Comparison of ENCODE assay signal across 15 cellular contexts in genomic region chr2:206456078-206456769, GRCh38. TPM values are rescaled to one million over a fixed set of nuclear protein-coding genes. Genes with fewer than 3 reads are reported as not detected.
DNase-seq lines count a peak whose midpoint lies in the region; ATAC-seq and TF ChIP-seq lines count a peak whose summit lies in the region.
"Had no signal": no experiment of that assay in that cellular context is flagged by ENCODE, and none has a peak within 500 bp of the region (broad histone marks: within the 10 kb centered on the region; RNA-seq: fewer than 3 reads in every experiment).

No MANE protein-coding gene starts in this region.

- WGBS in right cardiac atrium = 60% methylated on average over 5 of the region's 5 CpGs

- H3K4me1 Mint-ChIP-seq in T-helper 17 cell = peaks cover 5% of the 10 kb centered on the region

- H3K9me3 ChIP-seq in right cardiac atrium (ENCODE audit: control insufficient read depth, low read length) (no peaks in the 10 kb centered on the region), T-helper 17 cell (ENCODE audit: control insufficient read depth, low read length, poor library complexity, severe bottlenecking) (no peaks in the 10 kb centered on the region)

- H3K4me3 ChIP-seq in right cardiac atrium (ENCODE audit: low read length) = no peak overlapping the region

- no peak for TF ChIP-seq CTCF in VCaP (conservative IDR thresholded peaks at IDR 0.05)

- DNase-seq in right cardiac atrium (no peak), Right ventricle myocardium superior (no peak), NCI-H526 (lab: John Stamatoyannopoulos, UW) (peak; percentile 60 to 66), T-helper 17 cell (no peak)
- DNase-seq: AML-193; CD4-positive, alpha-beta memory T cell; HCEC 1CT; IMR-90; NCI-H146; NCI-H2081 treated with DMSO at 0.1 percent for 48 hours; NCI-H774; RPMI8226 had no signal

- intact Hi-C loops in right cardiac atrium (cut with DNase I) = no loop called here
- intact Hi-C loops in Right ventricle myocardium superior (cut with DNase I) = no loop called here

- H3K4me3 Mint-ChIP-seq in T-helper 17 cell = no peak overlapping the region
- H3K4me3 Mint-ChIP-seq: CD4-positive, alpha-beta memory T cell had no signal

- no peak for ATAC-seq in right cardiac atrium
- ATAC-seq in Right ventricle myocardium superior (ENCODE audit: poor library complexity) = no peak
- no peak for ATAC-seq in T-helper 17 cell
- no peak for ATAC-seq in GM18520 (IDR thresholded peaks at IDR 0.05; ENCODE audit: unreplicated experiment)
- no peak for ATAC-seq in esophagus mucosa

- peak overlapping the region; percentile 27 for H3K27ac ChIP-seq in right cardiac atrium (ENCODE audit: low read length)
- H3K27ac ChIP-seq in VCaP = peak overlapping the region; percentile 34

- H3K27ac Mint-ChIP-seq in T-helper 17 cell = no peak overlapping the region
- H3K27ac Mint-ChIP-seq: CD4-positive, alpha-beta memory T cell had no signal

- peaks cover 12% of the 10 kb centered on the region for H3K27me3 Mint-ChIP-seq in T-helper 17 cell

- H3K36me3 Mint-ChIP-seq in T-helper 17 cell (ENCODE audit: low read depth) = peaks cover 5% of the 10 kb centered on the region

- H3K4me1 ChIP-seq in right cardiac atrium (ENCODE audit: control insufficient read depth, insufficient read depth, low read length) = peaks cover 6% of the 10 kb centered on the region

- H3K27me3 ChIP-seq in right cardiac atrium (ENCODE audit: control insufficient read depth, insufficient read depth) = no peaks in the 10 kb centered on the region

RNA-seq across cellular contexts. Expression of gene ADAM23, which starts 12.9 kb away (rescaled TPM):
- total RNA-seq in right cardiac atrium = 10 to 100 TPM; 34.9 to 56.0 (median 42.2) TPM
- polyA plus RNA-seq in right cardiac atrium = 17.0 TPM
- total RNA-seq in Right ventricle myocardium superior = 58.9 TPM
- 10 to 100 TPM; 16.4 to 29.6 TPM for total RNA-seq in T-helper 17 cell
- 16.3 TPM for total RNA-seq in esophagus mucosa

Comparison
In these comparisons a context has a peak if more than half of its experiments do, and no peak if none do; other contexts are left out.
1. DNase-seq: peak in NCI-H526 (2 of 2); none in right cardiac atrium (0 of 3), Right ventricle myocardium superior (single experiment) and T-helper 17 cell (0 of 3).